ENCODE assay signal across 1 cellular context in the genomic region with DNA sequence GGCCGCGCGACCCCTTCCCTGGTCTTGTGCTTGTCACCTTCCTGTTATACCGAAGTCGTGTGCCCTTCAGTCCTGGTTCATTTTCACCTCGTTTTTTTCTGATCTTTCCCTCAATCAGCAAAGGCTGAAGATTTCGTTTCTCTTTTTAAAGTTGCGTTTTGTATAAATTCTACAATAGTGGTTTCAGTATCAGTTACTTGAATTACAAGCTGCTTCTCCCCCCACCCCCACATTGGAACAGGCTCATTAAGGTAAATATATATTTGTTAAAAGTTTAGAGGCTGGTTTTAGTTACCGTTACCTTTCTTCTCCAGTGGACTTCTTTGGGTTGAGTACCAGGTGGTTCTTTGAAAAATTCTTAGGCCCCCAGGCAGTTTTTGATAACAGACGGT.
TF ChIP-seq lines count a peak whose summit lies in the region.

No MANE protein-coding gene starts in this region.

TF ChIP-seq in K562, 482 proteins besides CTCF, POLR2A, EP300 and RAD21 (continued from another document):
- TF ChIP-seq, protein P1, sequence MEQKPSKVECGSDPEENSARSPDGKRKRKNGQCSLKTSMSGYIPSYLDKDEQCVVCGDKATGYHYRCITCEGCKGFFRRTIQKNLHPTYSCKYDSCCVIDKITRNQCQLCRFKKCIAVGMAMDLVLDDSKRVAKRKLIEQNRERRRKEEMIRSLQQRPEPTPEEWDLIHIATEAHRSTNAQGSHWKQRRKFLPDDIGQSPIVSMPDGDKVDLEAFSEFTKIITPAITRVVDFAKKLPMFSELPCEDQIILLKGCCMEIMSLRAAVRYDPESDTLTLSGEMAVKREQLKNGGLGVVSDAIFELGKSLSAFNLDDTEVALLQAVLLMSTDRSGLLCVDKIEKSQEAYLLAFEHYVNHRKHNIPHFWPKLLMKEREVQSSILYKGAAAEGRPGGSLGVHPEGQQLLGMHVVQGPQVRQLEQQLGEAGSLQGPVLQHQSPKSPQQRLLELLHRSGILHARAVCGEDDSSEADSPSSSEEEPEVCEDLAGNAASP (IDR thresholded peaks at IDR 0.05), result no peak
- TF ChIP-seq DPF2 (IDR thresholded peaks at IDR 0.05), result no peak
- TF ChIP-seq FOSL1 (tag; conservative IDR thresholded peaks at IDR 0.05), result no peak
- TF ChIP-seq EP400 (IDR thresholded peaks at IDR 0.05), result 0 out of 2 replicates have a peak, but pooled peaks have one; percentile 5
- no peak for TF ChIP-seq RBFOX2 (IDR thresholded peaks at IDR 0.05; ENCODE audit: low read depth, low read length)
- no peak for TF ChIP-seq MCM2 (IDR thresholded peaks at IDR 0.05; ENCODE audit: low read depth)
- 0 out of 4 replicates have a peak, but pooled peaks of 1 of the 2 experiments have one; percentile 18 for TF ChIP-seq FOXK2 (conservative IDR thresholded peaks at IDR 0.05 in 1 of 2, IDR thresholded peaks at IDR 0.05 in 1 of 2; ENCODE audit: low read depth in 2 of 2)
- TF ChIP-seq, protein P2, sequence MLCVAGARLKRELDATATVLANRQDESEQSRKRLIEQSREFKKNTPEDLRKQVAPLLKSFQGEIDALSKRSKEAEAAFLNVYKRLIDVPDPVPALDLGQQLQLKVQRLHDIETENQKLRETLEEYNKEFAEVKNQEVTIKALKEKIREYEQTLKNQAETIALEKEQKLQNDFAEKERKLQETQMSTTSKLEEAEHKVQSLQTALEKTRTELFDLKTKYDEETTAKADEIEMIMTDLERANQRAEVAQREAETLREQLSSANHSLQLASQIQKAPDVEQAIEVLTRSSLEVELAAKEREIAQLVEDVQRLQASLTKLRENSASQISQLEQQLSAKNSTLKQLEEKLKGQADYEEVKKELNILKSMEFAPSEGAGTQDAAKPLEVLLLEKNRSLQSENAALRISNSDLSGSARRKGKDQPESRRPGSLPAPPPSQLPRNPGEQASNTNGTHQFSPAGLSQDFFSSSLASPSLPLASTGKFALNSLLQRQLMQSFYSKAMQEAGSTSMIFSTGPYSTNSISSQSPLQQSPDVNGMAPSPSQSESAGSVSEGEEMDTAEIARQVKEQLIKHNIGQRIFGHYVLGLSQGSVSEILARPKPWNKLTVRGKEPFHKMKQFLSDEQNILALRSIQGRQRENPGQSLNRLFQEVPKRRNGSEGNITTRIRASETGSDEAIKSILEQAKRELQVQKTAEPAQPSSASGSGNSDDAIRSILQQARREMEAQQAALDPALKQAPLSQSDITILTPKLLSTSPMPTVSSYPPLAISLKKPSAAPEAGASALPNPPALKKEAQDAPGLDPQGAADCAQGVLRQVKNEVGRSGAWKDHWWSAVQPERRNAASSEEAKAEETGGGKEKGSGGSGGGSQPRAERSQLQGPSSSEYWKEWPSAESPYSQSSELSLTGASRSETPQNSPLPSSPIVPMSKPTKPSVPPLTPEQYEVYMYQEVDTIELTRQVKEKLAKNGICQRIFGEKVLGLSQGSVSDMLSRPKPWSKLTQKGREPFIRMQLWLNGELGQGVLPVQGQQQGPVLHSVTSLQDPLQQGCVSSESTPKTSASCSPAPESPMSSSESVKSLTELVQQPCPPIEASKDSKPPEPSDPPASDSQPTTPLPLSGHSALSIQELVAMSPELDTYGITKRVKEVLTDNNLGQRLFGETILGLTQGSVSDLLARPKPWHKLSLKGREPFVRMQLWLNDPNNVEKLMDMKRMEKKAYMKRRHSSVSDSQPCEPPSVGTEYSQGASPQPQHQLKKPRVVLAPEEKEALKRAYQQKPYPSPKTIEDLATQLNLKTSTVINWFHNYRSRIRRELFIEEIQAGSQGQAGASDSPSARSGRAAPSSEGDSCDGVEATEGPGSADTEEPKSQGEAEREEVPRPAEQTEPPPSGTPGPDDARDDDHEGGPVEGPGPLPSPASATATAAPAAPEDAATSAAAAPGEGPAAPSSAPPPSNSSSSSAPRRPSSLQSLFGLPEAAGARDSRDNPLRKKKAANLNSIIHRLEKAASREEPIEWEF (CRISPR knock-in tag; IDR thresholded peaks at IDR 0.05), result no peak
- no peak for TF ChIP-seq ZNF75A (CRISPR knock-in tag; IDR thresholded peaks at IDR 0.05)
- TF ChIP-seq PKNOX1 (IDR thresholded peaks at IDR 0.05), result no peak
- no peak for TF ChIP-seq MCM7 (IDR thresholded peaks at IDR 0.05)
- no peak for TF ChIP-seq ZNF133 (CRISPR knock-in tag; IDR thresholded peaks at IDR 0.05)
- TF ChIP-seq, protein P3, sequence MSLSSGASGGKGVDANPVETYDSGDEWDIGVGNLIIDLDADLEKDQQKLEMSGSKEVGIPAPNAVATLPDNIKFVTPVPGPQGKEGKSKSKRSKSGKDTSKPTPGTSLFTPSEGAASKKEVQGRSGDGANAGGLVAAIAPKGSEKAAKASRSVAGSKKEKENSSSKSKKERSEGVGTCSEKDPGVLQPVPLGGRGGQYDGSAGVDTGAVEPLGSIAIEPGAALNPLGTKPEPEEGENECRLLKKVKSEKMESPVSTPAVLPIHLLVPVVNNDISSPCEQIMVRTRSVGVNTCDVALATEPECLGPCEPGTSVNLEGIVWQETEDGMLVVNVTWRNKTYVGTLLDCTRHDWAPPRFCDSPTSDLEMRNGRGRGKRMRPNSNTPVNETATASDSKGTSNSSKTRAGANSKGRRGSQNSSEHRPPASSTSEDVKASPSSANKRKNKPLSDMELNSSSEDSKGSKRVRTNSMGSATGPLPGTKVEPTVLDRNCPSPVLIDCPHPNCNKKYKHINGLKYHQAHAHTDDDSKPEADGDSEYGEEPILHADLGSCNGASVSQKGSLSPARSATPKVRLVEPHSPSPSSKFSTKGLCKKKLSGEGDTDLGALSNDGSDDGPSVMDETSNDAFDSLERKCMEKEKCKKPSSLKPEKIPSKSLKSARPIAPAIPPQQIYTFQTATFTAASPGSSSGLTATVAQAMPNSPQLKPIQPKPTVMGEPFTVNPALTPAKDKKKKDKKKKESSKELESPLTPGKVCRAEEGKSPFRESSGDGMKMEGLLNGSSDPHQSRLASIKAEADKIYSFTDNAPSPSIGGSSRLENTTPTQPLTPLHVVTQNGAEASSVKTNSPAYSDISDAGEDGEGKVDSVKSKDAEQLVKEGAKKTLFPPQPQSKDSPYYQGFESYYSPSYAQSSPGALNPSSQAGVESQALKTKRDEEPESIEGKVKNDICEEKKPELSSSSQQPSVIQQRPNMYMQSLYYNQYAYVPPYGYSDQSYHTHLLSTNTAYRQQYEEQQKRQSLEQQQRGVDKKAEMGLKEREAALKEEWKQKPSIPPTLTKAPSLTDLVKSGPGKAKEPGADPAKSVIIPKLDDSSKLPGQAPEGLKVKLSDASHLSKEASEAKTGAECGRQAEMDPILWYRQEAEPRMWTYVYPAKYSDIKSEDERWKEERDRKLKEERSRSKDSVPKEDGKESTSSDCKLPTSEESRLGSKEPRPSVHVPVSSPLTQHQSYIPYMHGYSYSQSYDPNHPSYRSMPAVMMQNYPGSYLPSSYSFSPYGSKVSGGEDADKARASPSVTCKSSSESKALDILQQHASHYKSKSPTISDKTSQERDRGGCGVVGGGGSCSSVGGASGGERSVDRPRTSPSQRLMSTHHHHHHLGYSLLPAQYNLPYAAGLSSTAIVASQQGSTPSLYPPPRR (CRISPR knock-in tag; IDR thresholded peaks at IDR 0.05; ENCODE audit: borderline replicate concordance), result no peak
- TF ChIP-seq HDGF (IDR thresholded peaks at IDR 0.05), result no peak
- TF ChIP-seq MYC (IDR thresholded peaks at IDR 0.05; ENCODE audit: low read depth, low read length), result no peak
- TF ChIP-seq MYC (CRISPR knock-in tag; IDR thresholded peaks at IDR 0.05; ENCODE audit: borderline replicate concordance, low read depth), result no peak
- TF ChIP-seq ZEB2 (IDR thresholded peaks at IDR 0.05), result no peak
- TF ChIP-seq, protein P4, sequence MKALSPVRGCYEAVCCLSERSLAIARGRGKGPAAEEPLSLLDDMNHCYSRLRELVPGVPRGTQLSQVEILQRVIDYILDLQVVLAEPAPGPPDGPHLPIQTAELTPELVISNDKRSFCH (CRISPR knock-in tag; IDR thresholded peaks at IDR 0.05), result no peak
- TF ChIP-seq, protein P4 (tag; IDR thresholded peaks at IDR 0.05), result no peak
- TF ChIP-seq THAP7 (CRISPR knock-in tag; IDR thresholded peaks at IDR 0.05), result no peak
- 0 out of 2 replicates have a peak, but pooled peaks have one; percentile 22 for TF ChIP-seq KLF13 (tag; IDR thresholded peaks at IDR 0.05; ENCODE audit: borderline replicate concordance, low read depth)
- no peak for TF ChIP-seq BRD4 (IDR thresholded peaks at IDR 0.05)
- TF ChIP-seq SNIP1 (IDR thresholded peaks at IDR 0.05; ENCODE audit: low read depth), result no peak
- no peak for TF ChIP-seq MBD2 (IDR thresholded peaks at IDR 0.05; ENCODE audit: borderline replicate concordance, low read depth)
- TF ChIP-seq, protein P5, sequence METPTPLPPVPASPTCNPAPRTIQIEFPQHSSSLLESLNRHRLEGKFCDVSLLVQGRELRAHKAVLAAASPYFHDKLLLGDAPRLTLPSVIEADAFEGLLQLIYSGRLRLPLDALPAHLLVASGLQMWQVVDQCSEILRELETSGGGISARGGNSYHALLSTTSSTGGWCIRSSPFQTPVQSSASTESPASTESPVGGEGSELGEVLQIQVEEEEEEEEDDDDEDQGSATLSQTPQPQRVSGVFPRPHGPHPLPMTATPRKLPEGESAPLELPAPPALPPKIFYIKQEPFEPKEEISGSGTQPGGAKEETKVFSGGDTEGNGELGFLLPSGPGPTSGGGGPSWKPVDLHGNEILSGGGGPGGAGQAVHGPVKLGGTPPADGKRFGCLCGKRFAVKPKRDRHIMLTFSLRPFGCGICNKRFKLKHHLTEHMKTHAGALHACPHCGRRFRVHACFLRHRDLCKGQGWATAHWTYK (CRISPR knock-in tag; IDR thresholded peaks at IDR 0.05), result no peak
- no peak for TF ChIP-seq TFE3 (CRISPR knock-in tag; IDR thresholded peaks at IDR 0.05)
- no peak for TF ChIP-seq POLR3A (IDR thresholded peaks at IDR 0.05; ENCODE audit: borderline replicate concordance, extremely low read depth, insufficient read depth, insufficient read length)
- TF ChIP-seq MLLT1 (IDR thresholded peaks at IDR 0.05), result peak in 1 of 2 experiments; percentile 11; a peak in 1 of 4 replicates
- TF ChIP-seq RBBP5 (IDR thresholded peaks at IDR 0.05; ENCODE audit: borderline replicate concordance, insufficient read depth, low read length, poor library complexity, severe bottlenecking), result no peak
- TF ChIP-seq MEIS2 (IDR thresholded peaks at IDR 0.05; ENCODE audit: partially characterized antibody), result no peak
- no peak for TF ChIP-seq SMARCA5 (IDR thresholded peaks at IDR 0.05)
- no peak for TF ChIP-seq SMC3 (conservative IDR thresholded peaks at IDR 0.05; ENCODE audit: insufficient read depth, low read depth, low read length)
